Comparison of ENCODE assay signal across 27 cellular contexts in the genomic region with DNA sequence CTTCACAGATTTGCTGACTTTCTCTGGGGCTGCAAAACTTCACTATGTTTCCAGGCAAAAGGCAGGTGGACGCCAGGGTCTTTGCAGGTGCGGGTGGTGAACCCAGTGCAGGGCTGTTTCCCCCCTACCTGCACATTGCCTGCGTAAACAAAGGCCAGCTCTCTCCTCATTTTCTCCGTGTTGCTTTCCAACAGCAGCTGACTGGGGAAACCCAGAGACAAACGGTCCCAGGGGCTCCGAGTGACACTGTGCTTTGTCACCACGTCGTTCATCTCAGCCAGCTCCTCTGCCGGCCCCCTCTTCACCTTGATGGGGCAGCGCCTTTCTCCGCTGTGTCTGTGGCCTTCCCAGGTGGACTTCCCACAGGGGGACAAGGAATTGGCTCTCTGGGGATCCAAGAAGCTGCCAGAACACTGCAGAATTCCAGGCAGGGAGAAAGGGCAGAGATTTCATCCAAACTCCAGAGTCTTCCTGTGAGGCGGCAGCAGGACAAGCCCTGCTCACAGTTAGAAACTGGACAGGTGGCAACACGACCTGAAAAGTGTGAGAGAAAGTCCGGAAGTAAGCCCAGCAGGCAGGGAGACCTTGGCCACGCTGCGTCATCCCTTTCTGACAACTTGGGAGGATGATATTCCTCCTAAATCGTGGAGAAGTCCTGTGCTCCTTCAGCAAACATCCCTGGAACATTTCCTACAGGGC.
"Had no signal": no experiment of that assay in that cellular context is flagged by ENCODE, and none has a peak within 500 bp of the region (broad histone marks: within the 10 kb centered on the region; RNA-seq: fewer than 3 reads in every experiment).

No MANE protein-coding gene starts in this region.

- H2AFZ ChIP-seq: PC-9 had no signal

- H3K27ac ChIP-seq: PC-9, RWPE1, SJCRH30 had no signal

- H3K9me3 ChIP-seq: SJCRH30 had no signal

- H3K36me3 Mint-ChIP-seq: activated naive CD4-positive, alpha-beta T cell treated with anti-CD3 and anti-CD28 coated beads, Interleukin-2, amount 10 ng/mL, durations not matched to agents 7 days and 5 days; activated naive CD8-positive, alpha-beta T cell; brain had no signal

- H3K27ac Mint-ChIP-seq: activated CD4-positive, alpha-beta T cell treated with anti-CD3 and anti-CD28 coated beads, Interleukin-2, amount 10 ng/mL, durations not matched to agents 24 days and 14 days; activated CD8-positive, alpha-beta T cell treated with anti-CD3 and anti-CD28 coated beads for 36 hours; activated naive CD4-positive, alpha-beta T cell treated with anti-CD3 and anti-CD28 coated beads, Interleukin-2, amount 10 ng/mL, durations not matched to agents 7 days and 5 days; activated naive CD8-positive, alpha-beta T cell; activated naive CD8-positive, alpha-beta T cell treated with anti-CD3 and anti-CD28 coated beads, Interleukin-2, amount 50 U/mL, for 24 hours; activated T-cell treated with anti-CD3 and anti-CD28 coated beads, Interleukin-2, amount 50 U/mL, for 24 hours; activated T-helper 2 cell treated with anti-CD3 and anti-CD28 coated beads, Interferon-gamma antibody, Interleukin-2, Interleukin-4, amounts not matched to agents 10 μg/mL and 5 μg/mL and 100 μg/mL, durations not matched to agents 14 hours and 24 hours and 36 hours had no signal

- H3K4me1 ChIP-seq: SJCRH30 had no signal

- H3K4me1 Mint-ChIP-seq: activated CD4-positive, alpha-beta T cell treated with anti-CD3 and anti-CD28 coated beads, Interleukin-2, amount 10 ng/mL, durations not matched to agents 24 days and 14 days; activated naive CD4-positive, alpha-beta T cell treated with anti-CD3 and anti-CD28 coated beads, Interleukin-2, amount 10 ng/mL, durations not matched to agents 7 days and 5 days had no signal

- H3K27me3 Mint-ChIP-seq: activated CD4-positive, alpha-beta T cell treated with anti-CD3 and anti-CD28 coated beads, Interleukin-2, amount 10 ng/mL, durations not matched to agents 24 days and 14 days had no signal

- ATAC-seq: activated CD8-positive, alpha-beta T cell treated with anti-CD3 and anti-CD28 coated beads for 36 hours; activated naive CD8-positive, alpha-beta T cell treated with anti-CD3 and anti-CD28 coated beads, Interleukin-2, amount 50 U/mL, for 24 hours had no signal

- H3K4me3 Mint-ChIP-seq: activated CD4-positive, alpha-beta T cell treated with anti-CD3 and anti-CD28 coated beads, Interleukin-2, amount 10 ng/mL, durations not matched to agents 24 days and 14 days; activated CD8-positive, alpha-beta T cell treated with anti-CD3 and anti-CD28 coated beads for 36 hours; activated naive CD4-positive, alpha-beta T cell treated with anti-CD3 and anti-CD28 coated beads, Interleukin-2, amount 10 ng/mL, durations not matched to agents 7 days and 5 days; activated naive CD8-positive, alpha-beta T cell; activated naive CD8-positive, alpha-beta T cell treated with anti-CD3 and anti-CD28 coated beads, Interleukin-2, amount 50 U/mL, for 24 hours; activated T-cell treated with anti-CD3 and anti-CD28 coated beads, Interleukin-2, amount 50 U/mL, for 24 hours; brain had no signal

- H3K4me2 ChIP-seq: PC-9 had no signal

- DNase-seq: activated CD4-positive, alpha-beta T cell treated with anti-CD3 and anti-CD28 coated beads, Interleukin-2, amount 10 ng/mL, durations not matched to agents 24 days and 14 days; activated CD4-positive, alpha-beta T cell treated with anti-CD3 and anti-CD28 coated beads, Interleukin-2, amount 50 U/mL, for 4 hours; activated CD8-positive, alpha-beta T cell treated with anti-CD3 and anti-CD28 coated beads for 36 hours; activated naive CD4-positive, alpha-beta T cell treated with anti-CD3 and anti-CD28 coated beads, Interleukin-2, amount 10 ng/mL, durations not matched to agents 7 days and 5 days; activated naive CD8-positive, alpha-beta T cell treated with anti-CD3 and anti-CD28 coated beads, Interleukin-2, amount 50 U/mL, for 24 hours; activated T-cell treated with anti-CD3 and anti-CD28 coated beads, Interleukin-2, amount 50 U/mL, for 24 hours; anterior cingulate cortex; central memory CD4-positive, alpha-beta T cell; NCI-H1092 treated with DMSO at 0.1 percent for 48 hours; NCI-H1417; NCI-H146; NCI-H187 treated with DMSO at 0.1 percent for 48 hours; NCI-H2081; NCI-H226; NCI-H446 treated with DMSO at 0.1 percent for 48 hours; NCI-H524; NCI-H69; NK-92 treated with Interleukin-12 subunit alpha and Interleukin-12 subunit beta, amount 100 ng/mL, for 24 hours; PC-9; Right ventricle myocardium superior; SJCRH30; T1000 had no signal

- H3K4me3 ChIP-seq: PC-9, SJCRH30, SK-N-MC had no signal

- H3K36me3 ChIP-seq: SJCRH30 had no signal

- H3K9me3 Mint-ChIP-seq: activated CD4-positive, alpha-beta T cell treated with anti-CD3 and anti-CD28 coated beads, Interleukin-2, amount 10 ng/mL, durations not matched to agents 24 days and 14 days; activated CD8-positive, alpha-beta T cell treated with anti-CD3 and anti-CD28 coated beads for 36 hours; activated naive CD4-positive, alpha-beta T cell treated with anti-CD3 and anti-CD28 coated beads, Interleukin-2, amount 10 ng/mL, durations not matched to agents 7 days and 5 days; activated naive CD8-positive, alpha-beta T cell treated with anti-CD3 and anti-CD28 coated beads, Interleukin-2, amount 50 U/mL, for 24 hours; activated T-cell treated with anti-CD3 and anti-CD28 coated beads, Interleukin-2, amount 50 U/mL, for 24 hours; activated T-helper 2 cell treated with anti-CD3 and anti-CD28 coated beads, Interferon-gamma antibody, Interleukin-2, Interleukin-4, amounts not matched to agents 10 μg/mL and 5 μg/mL and 100 μg/mL, durations not matched to agents 14 hours and 24 hours and 36 hours; brain had no signal
